Comparison of ENCODE assay signal across 25 cellular contexts in the genomic region with DNA sequence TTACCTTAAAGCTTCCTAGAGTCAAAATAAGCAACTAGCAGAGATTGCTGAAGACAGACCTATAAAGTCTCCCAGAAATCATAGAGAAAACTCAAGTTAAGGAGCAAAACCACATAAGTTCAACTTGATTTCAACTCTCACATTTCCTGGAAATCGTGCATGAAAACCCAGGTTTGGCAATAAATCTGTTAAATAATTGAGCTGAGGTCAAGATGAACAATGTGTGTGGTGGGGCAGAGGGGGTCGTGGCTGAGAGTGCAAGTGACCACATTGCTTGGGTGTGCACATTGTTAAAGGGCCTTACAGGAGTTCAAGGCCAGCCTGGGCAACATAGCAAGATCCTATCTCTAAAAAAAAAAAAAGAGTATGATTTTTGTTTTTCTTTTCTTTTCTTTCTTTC.
DNase-seq lines count a peak whose midpoint lies in the region; FAIRE-seq and TF ChIP-seq lines count a peak whose summit lies in the region.
"Had no signal": no experiment of that assay in that cellular context is flagged by ENCODE, and none has a peak within 500 bp of the region (broad histone marks: within the 10 kb centered on the region; RNA-seq: fewer than 3 reads in every experiment).

No MANE protein-coding gene starts in this region.

- no peak overlapping the region for H2AFZ ChIP-seq in astrocyte (ENCODE audit: low read depth, low read length)
- H2AFZ ChIP-seq in GM23248: no peak overlapping the region

- H3K4me1 ChIP-seq in astrocyte (ENCODE audit: insufficient read depth, low read length): peaks cover 5% of the 10 kb centered on the region
- no peaks in the 10 kb centered on the region for H3K4me1 ChIP-seq in right atrium auricular region
- no peaks in the 10 kb centered on the region for H3K4me1 ChIP-seq in GM23248 (ENCODE audit: insufficient read depth)
- H3K4me1 ChIP-seq: A549; BE2C; BLaER1 treated with 17β-estradiol and CSF1 and Interleukin-3, amounts not matched to agents 10 nM and 100 nM had no signal

- no peaks in the 10 kb centered on the region for H3K36me3 Mint-ChIP-seq in astrocyte (ENCODE audit: low read depth, unreplicated experiment)
- H3K36me3 Mint-ChIP-seq: CD14-positive monocyte; CD8-positive, alpha-beta memory T cell had no signal

- no peaks in the 10 kb centered on the region for H3K9me2 ChIP-seq in GM23248 (ENCODE audit: insufficient read depth)

- H3K27ac ChIP-seq in astrocyte (ENCODE audit: low read depth, low read length) (no peak overlapping the region), right atrium auricular region (no peak overlapping the region), GM23248 (no peak overlapping the region), WERI-Rb-1 (no peak overlapping the region)
- H3K27ac ChIP-seq: 22Rv1; A549; BLaER1 treated with 17β-estradiol and CSF1 and Interleukin-3, amounts not matched to agents 10 nM and 100 nM had no signal

- H3K4me3 ChIP-seq in astrocyte (ENCODE audit: insufficient read depth, low read depth, low read length): no peak overlapping the region
- no peak overlapping the region for H3K4me3 ChIP-seq in astrocyte of the spinal cord (ENCODE audit: low read depth, low read length)
- no peak overlapping the region for H3K4me3 ChIP-seq in right atrium auricular region
- H3K4me3 ChIP-seq in GM23248: no peak overlapping the region
- no peak overlapping the region for H3K4me3 ChIP-seq in WERI-Rb-1 (ENCODE audit: low read depth, low read length)
- H3K4me3 ChIP-seq: A549; BLaER1 treated with 17β-estradiol and CSF1 and Interleukin-3, amounts not matched to agents 10 nM and 100 nM; GM12878 had no signal

- no peaks in the 10 kb centered on the region for H3K27me3 Mint-ChIP-seq in astrocyte (ENCODE audit: low read depth, unreplicated experiment)
- H3K27me3 Mint-ChIP-seq: CD4-positive, alpha-beta T cell; CD8-positive, alpha-beta memory T cell had no signal

- 5 to 6% methylated on average over 2 of the region's 2 CpGs for WGBS in GM23248 (ENCODE audit: low coverage in 1 of 2, low lambda C conversion rate in 2 of 2, missing lambda C conversion rate in 2 of 2), 2 experiments

- in situ Hi-C loops in astrocyte of the spinal cord (cut with HindIII; ENCODE audit: low sequenced_read_pairs) (no loop called here), GM23248 (cut with MboI) (loop anchor here (25.0 kb wide), 1 partner anchor 1019 kb away; no protein-coding TSS in a partner anchor)

- no peaks in the 10 kb centered on the region for H3F3A ChIP-seq in GM23248 (ENCODE audit: insufficient read depth)

- no peaks in the 10 kb centered on the region for H3K79me2 ChIP-seq in astrocyte (ENCODE audit: insufficient read depth, low read length)
- no peaks in the 10 kb centered on the region for H3K79me2 ChIP-seq in GM23248 (ENCODE audit: insufficient read depth)

- H3K36me3 ChIP-seq in astrocyte (ENCODE audit: insufficient read depth, low read length): no peaks in the 10 kb centered on the region
- H3K36me3 ChIP-seq in right atrium auricular region: no peaks in the 10 kb centered on the region
- H3K36me3 ChIP-seq in GM23248 (ENCODE audit: low read depth): no peaks in the 10 kb centered on the region
- no peaks in the 10 kb centered on the region for H3K36me3 ChIP-seq in WERI-Rb-1
- H3K36me3 ChIP-seq: BE2C; BLaER1 treated with 17β-estradiol and CSF1 and Interleukin-3, amounts not matched to agents 10 nM and 100 nM had no signal

- H3K9ac ChIP-seq in astrocyte (ENCODE audit: low read length) (no peak overlapping the region), GM23248 (no peak overlapping the region)
- H3K9ac ChIP-seq: BLaER1 treated with 17β-estradiol and CSF1 and Interleukin-3, amounts not matched to agents 10 nM and 100 nM had no signal

- H4K20me1 ChIP-seq in astrocyte (ENCODE audit: insufficient read depth, low read length) (no peaks in the 10 kb centered on the region), GM23248 (ENCODE audit: insufficient read depth) (no peaks in the 10 kb centered on the region)
- H4K20me1 ChIP-seq: BLaER1 treated with 17β-estradiol and CSF1 and Interleukin-3, amounts not matched to agents 10 nM and 100 nM had no signal

- H3K27me3 ChIP-seq in astrocyte (ENCODE audit: insufficient read depth, low read length) (no peaks in the 10 kb centered on the region), right atrium auricular region (no peaks in the 10 kb centered on the region), GM23248 (replicated peaks; ENCODE audit: insufficient read depth) (no peaks in the 10 kb centered on the region), WERI-Rb-1 (ENCODE audit: insufficient read depth, low read depth, severe bottlenecking) (peaks cover 27% of the 10 kb centered on the region)
- H3K27me3 ChIP-seq: BE2C; BLaER1 treated with 17β-estradiol and CSF1 and Interleukin-3, amounts not matched to agents 10 nM and 100 nM had no signal

- H3K27ac Mint-ChIP-seq in astrocyte (ENCODE audit: unreplicated experiment): no peak overlapping the region
- H3K27ac Mint-ChIP-seq: CD14-positive monocyte; CD4-positive, alpha-beta T cell had no signal

- H3K4me3 Mint-ChIP-seq in astrocyte (ENCODE audit: unreplicated experiment): no peak overlapping the region
- H3K4me3 Mint-ChIP-seq: CD14-positive monocyte; CD4-positive, alpha-beta T cell; CD8-positive, alpha-beta memory T cell had no signal

- peaks cover 11% of the 10 kb centered on the region for H3K4me1 Mint-ChIP-seq in astrocyte (ENCODE audit: low read depth, unreplicated experiment)
- H3K4me1 Mint-ChIP-seq: CD14-positive monocyte; CD8-positive, alpha-beta memory T cell had no signal

- no peak for FAIRE-seq in astrocyte (lab: Jason Lieb, UNC)
- FAIRE-seq: A549, D721Med, GM12878, GM19239 had no signal

- TF ChIP-seq CTCF in astrocyte (IDR thresholded peaks at IDR 0.05; ENCODE audit: insufficient read depth, low read depth, low read length) (no peak), astrocyte of the spinal cord (IDR thresholded peaks at IDR 0.05; ENCODE audit: low read depth, low read length) (no peak), right atrium auricular region (IDR thresholded peaks at IDR 0.05) (no peak), WERI-Rb-1 (IDR thresholded peaks at IDR 0.05; ENCODE audit: low read depth, low read length) (no peak)

- peaks cover 2% of the 10 kb centered on the region for H3K9me3 Mint-ChIP-seq in astrocyte (ENCODE audit: unreplicated experiment)

- H3K4me2 ChIP-seq in astrocyte (ENCODE audit: low read length): no peak overlapping the region
- no peak overlapping the region for H3K4me2 ChIP-seq in GM23248 (ENCODE audit: unreplicated experiment)
- H3K4me2 ChIP-seq: A549; BLaER1 treated with 17β-estradiol and CSF1 and Interleukin-3, amounts not matched to agents 10 nM and 100 nM had no signal

- H3K9me3 ChIP-seq in astrocyte (ENCODE audit: insufficient read depth, low read depth, low read length) (no peaks in the 10 kb centered on the region), right atrium auricular region (no peaks in the 10 kb centered on the region), GM23248 (ENCODE audit: low read depth) (no peaks in the 10 kb centered on the region), WERI-Rb-1 (ENCODE audit: severe bottlenecking) (no peaks in the 10 kb centered on the region)
- H3K9me3 ChIP-seq: A549, BE2C had no signal

- DNase-seq in H4 (ENCODE audit: low spot score) (peak; percentile 61), astrocyte (ENCODE audit: low read depth) (peak; percentile 76), astrocyte of the spinal cord (ENCODE audit: low read depth, low spot score) (peak; percentile 14), right atrium auricular region (ENCODE audit: low spot score) (no peak), GM23248 (no peak), WERI-Rb-1 (no peak)
- DNase-seq: ACHN; AML-193; BE2C; CD4-positive, alpha-beta T cell; CD8-positive, alpha-beta memory T cell; DMS 273 treated with DMSO at 0.1 percent for 48 hours; DMS79; EL; GDM1; GOT3; H7; HCEC 1CT had no signal

Comparison
In these comparisons a context has a peak if more than half of its experiments do, and no peak if none do; other contexts are left out.
1. DNase-seq: peak in H4 (single experiment), astrocyte (single experiment) and astrocyte of the spinal cord (single experiment); none in right atrium auricular region (single experiment), GM23248 (single experiment) and WERI-Rb-1 (single experiment).